ENCODE assay signal across 7 cellular contexts in genomic region chr9:38170155-38170554, GRCh38.
DNase-seq lines count a peak whose midpoint lies in the region; ATAC-seq, FAIRE-seq and TF ChIP-seq lines count a peak whose summit lies in the region.
"Not testable (repeated sequence)": the region's sequence is repeated elsewhere in the genome, so short reads cannot be mapped to it uniquely, and the experiment has no call there.

No MANE protein-coding gene starts in this region.

- BruUV-seq in HCT116 (replicated peaks; lab: Mats Ljungman, UMichigan) (TSS peak; percentile 85), PC-9 (replicated peaks; lab: Mats Ljungman, UMichigan) (TSS peak; percentile 16)
- not testable (repeated sequence) for BruUV-seq in K562 (replicated peaks; lab: Mats Ljungman, UMichigan)

- H4K8ac ChIP-seq in H1 (ENCODE audit: extremely low read depth, insufficient read depth, low read length); trophoblast cell (ENCODE audit: low read depth, low read length): not testable (repeated sequence)

- H2BK12ac ChIP-seq in H1 (ENCODE audit: low read depth, low read length); trophoblast cell (ENCODE audit: low read length): not testable (repeated sequence)

- not testable (repeated sequence) for H3K4me3 Mint-ChIP-seq in CD8-positive, alpha-beta memory T cell

- H3K79me2 ChIP-seq in HCT116 (ENCODE audit: insufficient read depth, low read length); PC-9 (ENCODE audit: low read depth); K562 (ENCODE audit: control insufficient read depth, insufficient read depth, low read length); H1 (ENCODE audit: control insufficient read depth in 1 of 2, insufficient read depth in 2 of 2, low read length in 2 of 2); hepatocyte; trophoblast cell (ENCODE audit: control insufficient read depth, insufficient read depth, low read length, poor library complexity): not testable (repeated sequence)

- not testable (repeated sequence) for TF ChIP-seq CTCF in HCT116 (IDR thresholded peaks at IDR 0.05 in 2 of 3, conservative IDR thresholded peaks at IDR 0.05 in 1 of 3; ENCODE audit: borderline replicate concordance in 1 of 3, insufficient read depth in 1 of 3, low read depth in 2 of 3, low read length in 2 of 3); PC-9 (conservative IDR thresholded peaks at IDR 0.05); K562 (IDR thresholded peaks at IDR 0.05 in 2 of 3, conservative IDR thresholded peaks at IDR 0.05 in 1 of 3; ENCODE audit: insufficient read depth in 2 of 3, low read depth in 1 of 3, low read length in 3 of 3); H1 (IDR thresholded peaks at IDR 0.05; ENCODE audit: control extremely low read depth in 1 of 3, insufficient read depth in 1 of 3, low read depth in 1 of 3, low read length in 3 of 3); hepatocyte (IDR thresholded peaks at IDR 0.05; ENCODE audit: poor library complexity)

- H3K9me1 ChIP-seq in K562 (ENCODE audit: control insufficient read depth, insufficient read depth, low read length) = not testable (repeated sequence)

- not testable (repeated sequence) for H2BK5ac ChIP-seq in H1 (ENCODE audit: low read depth, low read length)
- peak overlapping the region; percentile 53 for H2BK5ac ChIP-seq in trophoblast cell (ENCODE audit: low read depth, low read length, poor library complexity)

- not testable (repeated sequence) for H3K4ac ChIP-seq in H1 (replicated peaks; ENCODE audit: insufficient read length, low read depth, low read length); trophoblast cell (ENCODE audit: low read depth, low read length)

- POLR2A ChIA-PET in CD8-positive, alpha-beta memory T cell (lab: Charles Lee); HCT116 (lab: Charles Lee); PC-9 (lab: Charles Lee; ENCODE audit: unreplicated experiment); H1 (lab: Charles Lee; ENCODE audit: partially characterized antibody): not testable (repeated sequence)
- POLR2A ChIA-PET in K562 (lab: Yijun Ruan, JAX) = interaction anchor here (0.6 kb wide), 1 partner anchor 83 kb away, joined by 3 read pairs; no protein-coding TSS in a partner anchor

- CTCF ChIA-PET in CD8-positive, alpha-beta memory T cell (lab: Charles Lee) = interaction anchor here (1.1 kb wide), 1 partner anchor 10 kb away, joined by 4 read pairs; no protein-coding TSS in a partner anchor
- CTCF ChIA-PET in HCT116 (lab: Charles Lee) = not testable (repeated sequence)
- CTCF ChIA-PET in PC-9 (lab: Charles Lee) (interaction anchor here (1.3 kb wide), 1 partner anchor 94 kb away, joined by 3 read pairs; no protein-coding TSS in a partner anchor), K562 (lab: Yijun Ruan, JAX; ENCODE audit: low intra/inter-chr PET ratio) (interaction anchor here (0.6 kb wide), 1 partner anchor 163 kb away, joined by 3 read pairs; no protein-coding TSS in a partner anchor), H1 (lab: Charles Lee; ENCODE audit: partially characterized antibody) (interaction anchor here (0.5 to 5.8 kb wide), 5 partner anchors 10 to 556 kb away, joined by 3 to 45 read pairs (median 4); no protein-coding TSS in a partner anchor)

- H4K12ac ChIP-seq in trophoblast cell (ENCODE audit: low read depth, low read length) = not testable (repeated sequence)

- not testable (repeated sequence) for H3K9me2 ChIP-seq in HCT116 (ENCODE audit: insufficient read depth); PC-9 (ENCODE audit: insufficient read depth); hepatocyte (replicated peaks; ENCODE audit: insufficient read depth)

- H4K20me1 ChIP-seq in HCT116 (ENCODE audit: insufficient read depth); PC-9 (ENCODE audit: insufficient read depth); K562 (replicated peaks; ENCODE audit: control insufficient read depth, insufficient read depth, low read length); H1 (replicated peaks in 1 of 2; ENCODE audit: control insufficient read depth in 1 of 2, insufficient read depth in 2 of 2, low read length in 2 of 2); hepatocyte (ENCODE audit: insufficient read depth, poor library complexity, severe bottlenecking): not testable (repeated sequence)

- H3K4me1 Mint-ChIP-seq in CD8-positive, alpha-beta memory T cell = not testable (repeated sequence)

- not testable (repeated sequence) for H3K4me3 ChIP-seq in CD8-positive, alpha-beta memory T cell (ENCODE audit: low read length); HCT116 (replicated peaks in 1 of 2; ENCODE audit: low read depth in 1 of 2, low read length in 2 of 2); PC-9; K562; H1 (ENCODE audit: extremely low read depth in 1 of 4, insufficient read depth in 2 of 4, low read depth in 3 of 4, low read length in 4 of 4); hepatocyte; trophoblast cell (ENCODE audit: low read depth, low read length)

- H3K9me3 Mint-ChIP-seq in CD8-positive, alpha-beta memory T cell = peaks cover 12 to 29% (median 22%) of the 10 kb centered on the region in 5 donors

- H4K5ac ChIP-seq in H1 (ENCODE audit: insufficient read length, low read depth, low read length) = not testable (repeated sequence)

- not testable (repeated sequence) for H3K14ac ChIP-seq in H1 (ENCODE audit: insufficient read length); trophoblast cell (ENCODE audit: low read length)

- not testable (repeated sequence) for H2AK5ac ChIP-seq in H1 (ENCODE audit: low read depth, low read length); trophoblast cell (ENCODE audit: low read length)

- FAIRE-seq in K562 (lab: Jason Lieb, UNC); H1 (lab: Jason Lieb, UNC): not testable (repeated sequence)

- H3K9me3 ChIP-seq in CD8-positive, alpha-beta memory T cell (ENCODE audit: low read length); K562 (replicated peaks; ENCODE audit: control insufficient read depth, insufficient read depth, low read depth, low read length); H1 (ENCODE audit: insufficient read depth in 2 of 2, low read depth in 1 of 2, low read length in 1 of 2); hepatocyte (ENCODE audit: low read depth); trophoblast cell (ENCODE audit: insufficient read depth, low read depth, low read length): not testable (repeated sequence)
- H3K9me3 ChIP-seq in HCT116 (ENCODE audit: control insufficient read depth in 1 of 2, insufficient read depth in 1 of 2, low read depth in 1 of 2, low read length in 2 of 2) = peaks cover 5 to 12% of the 10 kb centered on the region in 2 experiments; a peak in 3 of 4 replicates
- peaks cover 37% of the 10 kb centered on the region for H3K9me3 ChIP-seq in PC-9 (ENCODE audit: insufficient read depth, low read depth)

- 47% methylated on average over 6 of the region's 6 CpGs for WGBS in K562 (ENCODE audit: insufficient coverage, low coverage, missing lambda C conversion rate)
- 88% methylated on average over 6 of the region's 6 CpGs; no CpG with 5 or more reads in 1 of the 2 experiments for WGBS in H1 (ENCODE audit: extremely low coverage in 1 of 2, insufficient coverage in 1 of 2, insufficient read length in 1 of 2, insufficient replicate concordance in 2 of 2, low coverage in 1 of 2, low lambda C conversion rate in 2 of 2, missing lambda C conversion rate in 1 of 2), 2 experiments
- 92% methylated on average over 6 of the region's 6 CpGs for WGBS in hepatocyte (ENCODE audit: low lambda C conversion rate, missing lambda C conversion rate)
- no CpG with 5 or more reads among the region's 6 CpGs for WGBS in trophoblast cell (ENCODE audit: extremely low coverage, insufficient coverage, insufficient read length)

- DNase-seq in CD8-positive, alpha-beta memory T cell; HCT116 (ENCODE audit: low read depth, low spot score); PC-9; K562 (ENCODE audit: extremely low read depth in 1 of 4, low spot score in 3 of 4); H1 (ENCODE audit: low read depth in 1 of 2, low spot score in 2 of 2); hepatocyte (ENCODE audit: low spot score): not testable (repeated sequence)
- peak in 1 of 2 donors; percentile 9 for DNase-seq in trophoblast cell

- H2BK15ac ChIP-seq in H1 (ENCODE audit: low read length) = not testable (repeated sequence)

- not testable (repeated sequence) for H2BK120ac ChIP-seq in H1 (replicated peaks; ENCODE audit: low read depth, low read length)
- peak overlapping the region; percentile 75 for H2BK120ac ChIP-seq in trophoblast cell (ENCODE audit: insufficient read depth, low read length, poor library complexity)

- intact Hi-C loops in HCT116 (cut with micrococcal nuclease); K562 (cut with micrococcal nuclease): not testable (repeated sequence)
- intact Hi-C loops in PC-9 (cut with micrococcal nuclease; ENCODE audit: unreplicated experiment) = loop anchor here (2.0 to 5.0 kb wide), 5 partner anchors 57 to 192 kb away; no protein-coding TSS in a partner anchor

- not testable (repeated sequence) for H2AFZ ChIP-seq in HCT116 (ENCODE audit: low read depth, low read length, poor library complexity, severe bottlenecking); PC-9; K562 (ENCODE audit: low read depth, low read length); H1 (ENCODE audit: low read length); hepatocyte; trophoblast cell (ENCODE audit: insufficient read depth, low read length, poor library complexity)

- H3K36me3 ChIP-seq in CD8-positive, alpha-beta memory T cell (ENCODE audit: insufficient read depth, low read length); HCT116 (ENCODE audit: control insufficient read depth in 1 of 2, insufficient read depth in 2 of 2, low read length in 2 of 2); K562 (ENCODE audit: control insufficient read depth, insufficient read depth, low read length); H1 (ENCODE audit: control insufficient read depth in 2 of 4, insufficient read depth in 4 of 4, low read length in 3 of 4); hepatocyte (replicated peaks; ENCODE audit: insufficient read depth, low read depth); trophoblast cell (ENCODE audit: control insufficient read depth in 1 of 2, insufficient read depth in 2 of 2, low read length in 2 of 2): not testable (repeated sequence)
- peaks cover 16% of the 10 kb centered on the region; the same call in 1 of the 2 replicates for H3K36me3 ChIP-seq in PC-9 (ENCODE audit: low read depth)

- not testable (repeated sequence) for H3K23ac ChIP-seq in H1 (ENCODE audit: insufficient read length); trophoblast cell (ENCODE audit: low read length)

- H3K27me3 Mint-ChIP-seq in CD8-positive, alpha-beta memory T cell = peaks cover 10 to 33% of the 10 kb centered on the region in 2 donors

- H4K91ac ChIP-seq in H1 (replicated peaks; ENCODE audit: insufficient read length, low read length) = not testable (repeated sequence)
- H4K91ac ChIP-seq in trophoblast cell (ENCODE audit: low read depth, low read length) = peak overlapping the region; percentile 57

- not testable (repeated sequence) for ATAC-seq in HCT116, K562

- not testable (repeated sequence) for H3K79me1 ChIP-seq in H1 (ENCODE audit: low read depth, low read length)
- H3K79me1 ChIP-seq in trophoblast cell (ENCODE audit: low read length) = peaks cover 11% of the 10 kb centered on the region

- H3K36me3 Mint-ChIP-seq in CD8-positive, alpha-beta memory T cell = not testable (repeated sequence)

- H3K18ac ChIP-seq in H1 (ENCODE audit: extremely low read depth, low read length); trophoblast cell (ENCODE audit: low read length): not testable (repeated sequence)

- not testable (repeated sequence) for TF ChIP-seq EP300 in K562 (IDR thresholded peaks at IDR 0.05; ENCODE audit: low read length); H1 (IDR thresholded peaks at IDR 0.05; ENCODE audit: borderline replicate concordance in 1 of 2, low read depth in 2 of 2, low read length in 2 of 2)

- RAD21 ChIA-PET in HCT116 (lab: Charles Lee; ENCODE audit: low non-redundant PET in 1 of 2, low total read pairs in 2 of 2, uncharacterized antibody in 2 of 2, unreplicated experiment in 2 of 2) = not testable (repeated sequence)

- H3K56ac ChIP-seq in H1 (replicated peaks; ENCODE audit: insufficient read length, low read depth, low read length) = not testable (repeated sequence)

- H3K4me1 ChIP-seq in CD8-positive, alpha-beta memory T cell (ENCODE audit: insufficient read depth, low read length); PC-9 (replicated peaks; ENCODE audit: insufficient read depth); K562 (replicated peaks in 1 of 2; ENCODE audit: control insufficient read depth in 2 of 2, insufficient read depth in 2 of 2, low read length in 2 of 2): not testable (repeated sequence)
- H3K4me1 ChIP-seq in HCT116 (ENCODE audit: control insufficient read depth in 1 of 2, insufficient read depth in 2 of 2, low read length in 2 of 2) (peaks cover 0 to 29% of the 10 kb centered on the region in 2 experiments; a peak in 2 of 4 replicates), H1 (replicated peaks in 1 of 4; ENCODE audit: control insufficient read depth in 3 of 4, insufficient read depth in 4 of 4, low read length in 3 of 4) (peaks cover 0 to 12% (median 3%) of the 10 kb centered on the region in 4 experiments; a peak in 4 of 7 replicates), hepatocyte (ENCODE audit: insufficient read depth) (peaks cover 24% of the 10 kb centered on the region), trophoblast cell (ENCODE audit: control insufficient read depth in 1 of 2, insufficient read depth in 2 of 2, low read length in 2 of 2) (peaks cover 6 to 11% of the 10 kb centered on the region in 2 experiments)

- not testable (repeated sequence) for TF ChIP-seq RAD21 in HCT116 (IDR thresholded peaks at IDR 0.05; ENCODE audit: low read depth); K562 (CRISPR knock-in tag; conservative IDR thresholded peaks at IDR 0.05 in 1 of 2, IDR thresholded peaks at IDR 0.05 in 1 of 2); H1 (IDR thresholded peaks at IDR 0.05 in 1 of 2, conservative IDR thresholded peaks at IDR 0.05 in 1 of 2; ENCODE audit: low read depth in 2 of 2, low read length in 2 of 2)

- 0 out of 2 replicates have a peak overlapping the region, but pooled peaks have one; percentile 8 for H3K9ac ChIP-seq in HCT116 (ENCODE audit: low read length)
- not testable (repeated sequence) for H3K9ac ChIP-seq in K562 (ENCODE audit: insufficient read depth in 1 of 2, low read depth in 2 of 2, low read length in 2 of 2); H1 (replicated peaks in 1 of 4; ENCODE audit: extremely low read depth in 1 of 4, low read depth in 3 of 4, low read length in 3 of 4); trophoblast cell (ENCODE audit: low read length)

- peaks cover 30% of the 10 kb centered on the region for H3F3A ChIP-seq in PC-9 (ENCODE audit: insufficient read depth, low read depth)

- peak overlapping the region; percentile 55 for H3K27ac ChIP-seq in CD8-positive, alpha-beta memory T cell (ENCODE audit: low read depth, low read length)
- H3K27ac ChIP-seq in HCT116 (ENCODE audit: low read depth, low read length) (peak overlapping the region; percentile 61), PC-9 (peak overlapping the region; percentile 100), K562 (ENCODE audit: extremely low read depth, low read depth, low read length) (peak overlapping the region; percentile 73; the same call in 2 of the 3 replicates), hepatocyte (peak overlapping the region; percentile 90), trophoblast cell (ENCODE audit: low read depth, low read length) (peak overlapping the region; percentile 37)
- not testable (repeated sequence) for H3K27ac ChIP-seq in H1 (ENCODE audit: low read depth, low read length)

- H3K27ac Mint-ChIP-seq in CD8-positive, alpha-beta memory T cell = not testable (repeated sequence)

- H3K23me2 ChIP-seq in H1 (ENCODE audit: low read depth, low read length) = not testable (repeated sequence)

- H2BK20ac ChIP-seq in H1 (ENCODE audit: low read length) = not testable (repeated sequence)

- not testable (repeated sequence) for H3K27me3 ChIP-seq in CD8-positive, alpha-beta memory T cell (ENCODE audit: insufficient read depth, low read length, poor library complexity, severe bottlenecking); HCT116 (ENCODE audit: insufficient read depth, low read length); PC-9 (ENCODE audit: insufficient read depth, low read depth); K562 (ENCODE audit: control insufficient read depth in 2 of 2, insufficient read depth in 2 of 2, low read length in 2 of 2); H1 (replicated peaks in 1 of 4; ENCODE audit: control insufficient read depth in 3 of 4, extremely low read depth in 1 of 4, insufficient read depth in 3 of 4, low read length in 3 of 4); hepatocyte; trophoblast cell (ENCODE audit: insufficient read depth, low read length)

- in situ Hi-C loops in K562 (cut with MboI) = not testable (repeated sequence)

- H3K4me2 ChIP-seq in HCT116 (ENCODE audit: low read length) = peak overlapping the region; percentile 39
- not testable (repeated sequence) for H3K4me2 ChIP-seq in PC-9; K562 (ENCODE audit: insufficient read depth, low read length); H1 (ENCODE audit: insufficient read depth in 1 of 2, low read depth in 2 of 2, low read length in 2 of 2); hepatocyte; trophoblast cell (ENCODE audit: low read length)

- TF ChIP-seq POLR2A in HCT116 (IDR thresholded peaks at IDR 0.05; ENCODE audit: borderline replicate concordance, extremely low read depth, insufficient read depth, insufficient read length); K562 (conservative IDR thresholded peaks at IDR 0.05); H1 (IDR thresholded peaks at IDR 0.05; ENCODE audit: control extremely low read depth in 1 of 2, low read depth in 2 of 2, low read length in 2 of 2): not testable (repeated sequence)
